ENCODE assay signal across 12 cellular contexts in the genomic region with DNA sequence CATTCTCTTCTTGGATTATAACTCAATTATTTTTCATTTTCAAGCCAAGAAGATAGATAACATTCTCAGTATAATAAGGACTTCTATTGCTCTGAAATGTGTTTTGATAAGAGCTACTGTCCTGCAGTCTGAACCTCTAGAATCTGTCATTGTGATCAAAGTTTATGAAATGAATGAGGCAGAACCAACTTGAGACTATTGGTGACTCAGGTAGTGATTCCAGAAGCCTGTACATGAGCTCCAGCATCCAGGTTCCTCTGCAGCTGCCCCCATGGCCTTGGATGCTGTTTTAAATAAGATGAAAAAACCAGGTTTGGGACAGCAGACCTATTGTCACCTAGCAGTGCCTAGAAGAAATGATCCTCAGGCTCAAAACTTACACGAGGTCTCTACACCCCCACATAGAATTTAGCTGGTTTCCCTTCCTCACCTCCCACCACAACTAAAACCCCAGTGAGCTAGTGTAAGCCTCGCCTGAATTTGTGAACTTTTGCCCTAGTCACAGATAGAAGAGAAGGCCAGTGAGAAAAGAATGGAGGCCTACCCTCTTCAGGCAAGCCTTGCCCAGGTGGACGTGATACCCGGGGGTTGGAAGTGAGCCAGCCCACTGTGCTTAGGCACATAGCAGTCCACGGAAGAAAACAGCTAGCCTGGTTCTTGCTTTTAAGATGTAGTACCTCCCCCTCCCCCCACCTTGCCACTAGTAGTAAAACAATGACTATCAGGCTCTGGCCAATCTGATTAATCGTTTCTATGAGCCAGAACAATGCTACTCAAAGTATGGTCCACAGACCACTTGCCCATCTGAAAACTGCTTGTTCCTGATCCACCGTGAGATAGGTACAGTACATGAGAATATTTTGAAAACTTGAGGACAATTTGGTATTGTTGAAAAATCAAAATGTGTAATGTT.
DNase-seq lines count a peak whose midpoint lies in the region; ATAC-seq lines count a peak whose summit lies in the region.
"Had no signal": no experiment of that assay in that cellular context is flagged by ENCODE, and none has a peak within 500 bp of the region (broad histone marks: within the 10 kb centered on the region; RNA-seq: fewer than 3 reads in every experiment).

No MANE protein-coding gene starts in this region.

- peaks cover 58% of the 10 kb centered on the region for H3K36me3 Mint-ChIP-seq in activated T-cell treated with anti-CD3 and anti-CD28 coated beads, Interleukin-2, amount 50 U/mL, for 4 hours (ENCODE audit: insufficient read depth)
- H3K36me3 Mint-ChIP-seq in stimulated activated naive B cell treated with anti-CD40 and anti-IgM and Interleukin-4, amounts not matched to agents 10 μg/mL and 1 μg/mL and 100 μg/mL, for 72 hours = peaks cover 39 to 72% of the 10 kb centered on the region in 2 donors

- H3K4me3 Mint-ChIP-seq in activated T-cell treated with anti-CD3 and anti-CD28 coated beads, Interleukin-2, amount 50 U/mL, for 4 hours = no peak overlapping the region
- H3K4me3 Mint-ChIP-seq in stimulated activated naive B cell treated with anti-CD40 and anti-IgM and Interleukin-4, amounts not matched to agents 10 μg/mL and 1 μg/mL and 100 μg/mL, for 72 hours = peak overlapping the region in 1 of 2 donors; percentile 5

- no peaks in the 10 kb centered on the region for H3K9me3 Mint-ChIP-seq in activated T-cell treated with anti-CD3 and anti-CD28 coated beads, Interleukin-2, amount 50 U/mL, for 4 hours
- peaks cover 0 to 2% of the 10 kb centered on the region in 2 donors for H3K9me3 Mint-ChIP-seq in stimulated activated naive B cell treated with anti-CD40 and anti-IgM and Interleukin-4, amounts not matched to agents 10 μg/mL and 1 μg/mL and 100 μg/mL, for 72 hours

- H3K27ac ChIP-seq in caudate nucleus (ENCODE audit: low read depth, low read length) = no peak overlapping the region
- H3K27ac ChIP-seq: vagina had no signal

- peaks cover 11% of the 10 kb centered on the region for H3K4me1 Mint-ChIP-seq in activated T-cell treated with anti-CD3 and anti-CD28 coated beads, Interleukin-2, amount 50 U/mL, for 4 hours (ENCODE audit: low read depth)
- H3K4me1 Mint-ChIP-seq in stimulated activated naive B cell treated with anti-CD40 and anti-IgM and Interleukin-4, amounts not matched to agents 10 μg/mL and 1 μg/mL and 100 μg/mL, for 72 hours = peaks cover 24 to 44% of the 10 kb centered on the region in 2 donors

- H3K27ac Mint-ChIP-seq in stimulated activated naive B cell treated with anti-CD40 and anti-IgM and Interleukin-4, amounts not matched to agents 10 μg/mL and 1 μg/mL and 100 μg/mL, for 72 hours = peak overlapping the region; percentile 81

- DNase-seq in activated T-cell treated with anti-CD3 and anti-CD28 coated beads, Interleukin-2, amount 50 U/mL, for 4 hours = no peak
- DNase-seq in activated T-cell treated with anti-CD3 and anti-CD28 coated beads, Interleukin-2, amount 50 U/mL, for 1 hour = no peak
- DNase-seq in RPMI8226 (peak; percentile 92), caudate nucleus (lab: John Stamatoyannopoulos, UW) (no peak), NCI-H2171 treated with DMSO at 0.1 percent for 48 hours (lab: John Stamatoyannopoulos, UW) (no peak)
- peak; percentile 22 for DNase-seq in stimulated activated naive B cell treated with anti-CD40 and anti-IgM and Interleukin-4, amounts not matched to agents 10 μg/mL and 1 μg/mL and 100 μg/mL, for 72 hours
- DNase-seq: ACHN; central memory CD4-positive, alpha-beta T cell; IMR-90 had no signal

- H3K27me3 Mint-ChIP-seq in activated T-cell treated with anti-CD3 and anti-CD28 coated beads, Interleukin-2, amount 50 U/mL, for 4 hours (ENCODE audit: low read depth) = no peaks in the 10 kb centered on the region
- H3K27me3 Mint-ChIP-seq in stimulated activated naive B cell treated with anti-CD40 and anti-IgM and Interleukin-4, amounts not matched to agents 10 μg/mL and 1 μg/mL and 100 μg/mL, for 72 hours = no peaks in the 10 kb centered on the region

- ATAC-seq in activated T-cell treated with anti-CD3 and anti-CD28 coated beads, Interleukin-2, amount 50 U/mL, for 4 hours = peak; percentile 71 to 86
- peak; percentile 67 for ATAC-seq in HG02588 (IDR thresholded peaks at IDR 0.05; ENCODE audit: unreplicated experiment)
- peak; percentile 94 for ATAC-seq in stimulated activated naive B cell treated with anti-CD40 and anti-IgM and Interleukin-4, amounts not matched to agents 10 μg/mL and 1 μg/mL and 100 μg/mL, for 72 hours (replicated peaks)
- no peak for ATAC-seq in HG02852 (IDR thresholded peaks at IDR 0.05; ENCODE audit: unreplicated experiment)

Comparison
In these comparisons a context has a peak if more than half of its experiments do, and no peak if none do; other contexts are left out.
1. DNase-seq: peak in RPMI8226 (single experiment) and stimulated activated naive B cell treated with anti-CD40 and anti-IgM and Interleukin-4, amounts not matched to agents 10 μg/mL and 1 μg/mL and 100 μg/mL, for 72 hours (single experiment); none in activated T-cell treated with anti-CD3 and anti-CD28 coated beads, Interleukin-2, amount 50 U/mL, for 4 hours (single experiment), activated T-cell treated with anti-CD3 and anti-CD28 coated beads, Interleukin-2, amount 50 U/mL, for 1 hour (single experiment), caudate nucleus (0 of 61) and NCI-H2171 treated with DMSO at 0.1 percent for 48 hours (single experiment).